In genomic region chr1:174160109-174160473, GRCh38 we compare ENCODE assay signal across 8 cellular contexts. TPM values are rescaled to one million over a fixed set of nuclear protein-coding genes. Genes with fewer than 3 reads are reported as not detected.
DNase-seq lines count a peak whose midpoint lies in the region; ATAC-seq and TF ChIP-seq lines count a peak whose summit lies in the region.

No MANE protein-coding gene starts in this region.

- no peak for TF ChIP-seq CTCF in parathyroid adenoma (IDR thresholded peaks at IDR 0.05)

- H3K9ac ChIP-seq in parathyroid adenoma, result peak overlapping the region; percentile 80

- DNase-seq in Daoy (ENCODE audit: low read depth), result peak; percentile 51
- DNase-seq in MG63, result peak; percentile 73
- peak; percentile 12 for DNase-seq in activated naive CD4-positive, alpha-beta T cell treated with anti-CD3 and anti-CD28 coated beads, Interleukin-2, amount 50 U/mL, for 16 hours
- DNase-seq in Right ventricle myocardium superior, result peak; percentile 70
- DNase-seq in COR-L47 (lab: John Stamatoyannopoulos, UW), result no peak

- intact Hi-C loops in Right ventricle myocardium superior (cut with DNase I), result no loop called here

- no peaks in the 10 kb centered on the region for H3K9me3 ChIP-seq in MG63
- H3K9me3 ChIP-seq in parathyroid adenoma (ENCODE audit: control insufficient read depth, low read length), result no peaks in the 10 kb centered on the region

- ATAC-seq in GM21737 (IDR thresholded peaks at IDR 0.05; ENCODE audit: unreplicated experiment), result peak; percentile 7
- peak; percentile 46 for ATAC-seq in Right ventricle myocardium superior (ENCODE audit: poor library complexity)
- no peak for ATAC-seq in HG03520 (IDR thresholded peaks at IDR 0.05; ENCODE audit: unreplicated experiment)

- H3K27ac ChIP-seq in parathyroid adenoma, result peak overlapping the region; percentile 90

- H3K36me3 ChIP-seq in MG63 (peaks cover 2% of the 10 kb centered on the region; the same call in 1 of the 2 replicates), parathyroid adenoma (ENCODE audit: control insufficient read depth, insufficient read depth, low read length) (no peaks in the 10 kb centered on the region)

- H3K4me1 ChIP-seq in parathyroid adenoma, result no peaks in the 10 kb centered on the region

- H2AFZ ChIP-seq in parathyroid adenoma, result peak overlapping the region; percentile 93

- no peaks in the 10 kb centered on the region for H3K79me2 ChIP-seq in parathyroid adenoma

- peak overlapping the region; percentile 90 for H3K4me2 ChIP-seq in parathyroid adenoma (ENCODE audit: low read length)

- H3K4me3 ChIP-seq in MG63 (peak overlapping the region; percentile 100), parathyroid adenoma (ENCODE audit: low read depth, low read length) (peak overlapping the region; percentile 73)

- H3K27me3 ChIP-seq in MG63, result no peaks in the 10 kb centered on the region
- H3K27me3 ChIP-seq in parathyroid adenoma (ENCODE audit: control insufficient read depth, insufficient read depth, low read length), result no peaks in the 10 kb centered on the region

RNA-seq across cellular contexts. Expression of gene RABGAP1L, which starts 0.8 kb away (rescaled TPM):
- 14.2 and 37.3 TPM in 2 replicates for total RNA-seq in Daoy (2014; rRNA removed; shearing (Covaris generic))
- 8.9 and 14.8 TPM in 2 replicates for total RNA-seq in MG63 (2014; rRNA removed; shearing (Covaris generic); ENCODE audit: low replicate concordance)
- total RNA-seq in Right ventricle myocardium superior, result 53.6 TPM
